In genomic region chr10:5945561-5946418, GRCh38 we compare ENCODE assay signal across 1 cellular context.
TF ChIP-seq lines count a peak whose summit lies in the region.

No MANE protein-coding gene starts in this region.

TF ChIP-seq in HepG2, 621 proteins besides CTCF, POLR2A, EP300 and RAD21:
- TF ChIP-seq CEBPG (CRISPR knock-in tag; IDR thresholded peaks at IDR 0.05): peak; percentile 64
- TF ChIP-seq SNAPC2 (CRISPR knock-in tag; IDR thresholded peaks at IDR 0.05): no peak
- TF ChIP-seq ZNF430 (CRISPR knock-in tag; IDR thresholded peaks at IDR 0.05): no peak
- TF ChIP-seq ZFX (CRISPR knock-in tag; IDR thresholded peaks at IDR 0.05; ENCODE audit: low read depth): no peak
- TF ChIP-seq HCFC1 (IDR thresholded peaks at IDR 0.05; ENCODE audit: low read depth, low read length): no peak
- no peak for TF ChIP-seq EEA1 (CRISPR knock-in tag; IDR thresholded peaks at IDR 0.05; ENCODE audit: borderline replicate concordance)
- TF ChIP-seq, protein P1, sequence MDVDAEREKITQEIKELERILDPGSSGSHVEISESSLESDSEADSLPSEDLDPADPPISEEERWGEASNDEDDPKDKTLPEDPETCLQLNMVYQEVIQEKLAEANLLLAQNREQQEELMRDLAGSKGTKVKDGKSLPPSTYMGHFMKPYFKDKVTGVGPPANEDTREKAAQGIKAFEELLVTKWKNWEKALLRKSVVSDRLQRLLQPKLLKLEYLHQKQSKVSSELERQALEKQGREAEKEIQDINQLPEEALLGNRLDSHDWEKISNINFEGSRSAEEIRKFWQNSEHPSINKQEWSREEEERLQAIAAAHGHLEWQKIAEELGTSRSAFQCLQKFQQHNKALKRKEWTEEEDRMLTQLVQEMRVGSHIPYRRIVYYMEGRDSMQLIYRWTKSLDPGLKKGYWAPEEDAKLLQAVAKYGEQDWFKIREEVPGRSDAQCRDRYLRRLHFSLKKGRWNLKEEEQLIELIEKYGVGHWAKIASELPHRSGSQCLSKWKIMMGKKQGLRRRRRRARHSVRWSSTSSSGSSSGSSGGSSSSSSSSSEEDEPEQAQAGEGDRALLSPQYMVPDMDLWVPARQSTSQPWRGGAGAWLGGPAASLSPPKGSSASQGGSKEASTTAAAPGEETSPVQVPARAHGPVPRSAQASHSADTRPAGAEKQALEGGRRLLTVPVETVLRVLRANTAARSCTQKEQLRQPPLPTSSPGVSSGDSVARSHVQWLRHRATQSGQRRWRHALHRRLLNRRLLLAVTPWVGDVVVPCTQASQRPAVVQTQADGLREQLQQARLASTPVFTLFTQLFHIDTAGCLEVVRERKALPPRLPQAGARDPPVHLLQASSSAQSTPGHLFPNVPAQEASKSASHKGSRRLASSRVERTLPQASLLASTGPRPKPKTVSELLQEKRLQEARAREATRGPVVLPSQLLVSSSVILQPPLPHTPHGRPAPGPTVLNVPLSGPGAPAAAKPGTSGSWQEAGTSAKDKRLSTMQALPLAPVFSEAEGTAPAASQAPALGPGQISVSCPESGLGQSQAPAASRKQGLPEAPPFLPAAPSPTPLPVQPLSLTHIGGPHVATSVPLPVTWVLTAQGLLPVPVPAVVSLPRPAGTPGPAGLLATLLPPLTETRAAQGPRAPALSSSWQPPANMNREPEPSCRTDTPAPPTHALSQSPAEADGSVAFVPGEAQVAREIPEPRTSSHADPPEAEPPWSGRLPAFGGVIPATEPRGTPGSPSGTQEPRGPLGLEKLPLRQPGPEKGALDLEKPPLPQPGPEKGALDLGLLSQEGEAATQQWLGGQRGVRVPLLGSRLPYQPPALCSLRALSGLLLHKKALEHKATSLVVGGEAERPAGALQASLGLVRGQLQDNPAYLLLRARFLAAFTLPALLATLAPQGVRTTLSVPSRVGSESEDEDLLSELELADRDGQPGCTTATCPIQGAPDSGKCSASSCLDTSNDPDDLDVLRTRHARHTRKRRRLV (CRISPR knock-in tag; IDR thresholded peaks at IDR 0.05): no peak
- TF ChIP-seq CHCHD3 (CRISPR knock-in tag; IDR thresholded peaks at IDR 0.05): no peak
- TF ChIP-seq NR2F1 (CRISPR knock-in tag; IDR thresholded peaks at IDR 0.05): no peak
- peak; percentile 34 for TF ChIP-seq YY1 (IDR thresholded peaks at IDR 0.05; ENCODE audit: insufficient read depth, insufficient replicate concordance, low read depth, low read length)
- TF ChIP-seq CEBPB (IDR thresholded peaks at IDR 0.05; ENCODE audit: borderline replicate concordance, low read depth, low read length): peak; percentile 25; the same call in 1 of the 2 replicates
- TF ChIP-seq GATAD2A (CRISPR knock-in tag; IDR thresholded peaks at IDR 0.05): no peak
- TF ChIP-seq, protein P2, sequence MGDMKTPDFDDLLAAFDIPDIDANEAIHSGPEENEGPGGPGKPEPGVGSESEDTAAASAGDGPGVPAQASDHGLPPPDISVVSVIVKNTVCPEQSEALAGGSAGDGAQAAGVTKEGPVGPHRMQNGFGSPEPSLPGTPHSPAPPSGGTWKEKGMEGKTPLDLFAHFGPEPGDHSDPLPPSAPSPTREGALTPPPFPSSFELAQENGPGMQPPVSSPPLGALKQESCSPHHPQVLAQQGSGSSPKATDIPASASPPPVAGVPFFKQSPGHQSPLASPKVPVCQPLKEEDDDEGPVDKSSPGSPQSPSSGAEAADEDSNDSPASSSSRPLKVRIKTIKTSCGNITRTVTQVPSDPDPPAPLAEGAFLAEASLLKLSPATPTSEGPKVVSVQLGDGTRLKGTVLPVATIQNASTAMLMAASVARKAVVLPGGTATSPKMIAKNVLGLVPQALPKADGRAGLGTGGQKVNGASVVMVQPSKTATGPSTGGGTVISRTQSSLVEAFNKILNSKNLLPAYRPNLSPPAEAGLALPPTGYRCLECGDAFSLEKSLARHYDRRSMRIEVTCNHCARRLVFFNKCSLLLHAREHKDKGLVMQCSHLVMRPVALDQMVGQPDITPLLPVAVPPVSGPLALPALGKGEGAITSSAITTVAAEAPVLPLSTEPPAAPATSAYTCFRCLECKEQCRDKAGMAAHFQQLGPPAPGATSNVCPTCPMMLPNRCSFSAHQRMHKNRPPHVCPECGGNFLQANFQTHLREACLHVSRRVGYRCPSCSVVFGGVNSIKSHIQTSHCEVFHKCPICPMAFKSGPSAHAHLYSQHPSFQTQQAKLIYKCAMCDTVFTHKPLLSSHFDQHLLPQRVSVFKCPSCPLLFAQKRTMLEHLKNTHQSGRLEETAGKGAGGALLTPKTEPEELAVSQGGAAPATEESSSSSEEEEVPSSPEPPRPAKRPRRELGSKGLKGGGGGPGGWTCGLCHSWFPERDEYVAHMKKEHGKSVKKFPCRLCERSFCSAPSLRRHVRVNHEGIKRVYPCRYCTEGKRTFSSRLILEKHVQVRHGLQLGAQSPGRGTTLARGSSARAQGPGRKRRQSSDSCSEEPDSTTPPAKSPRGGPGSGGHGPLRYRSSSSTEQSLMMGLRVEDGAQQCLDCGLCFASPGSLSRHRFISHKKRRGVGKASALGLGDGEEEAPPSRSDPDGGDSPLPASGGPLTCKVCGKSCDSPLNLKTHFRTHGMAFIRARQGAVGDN (CRISPR knock-in tag; IDR thresholded peaks at IDR 0.05): peak; percentile 65
- 0 out of 2 replicates have a peak, but pooled peaks have one; percentile 10 for TF ChIP-seq GABPA (IDR thresholded peaks at IDR 0.05; ENCODE audit: low read depth, low read length)
- peak; percentile 61 for TF ChIP-seq GABPA (CRISPR knock-in tag; IDR thresholded peaks at IDR 0.05; ENCODE audit: low read depth)
- TF ChIP-seq HMGA1 (CRISPR knock-in tag; conservative IDR thresholded peaks at IDR 0.05): no peak
- no peak for TF ChIP-seq ZNF44 (CRISPR knock-in tag; IDR thresholded peaks at IDR 0.05)
- TF ChIP-seq LCORL (IDR thresholded peaks at IDR 0.05): no peak
- TF ChIP-seq LCORL (CRISPR knock-in tag; IDR thresholded peaks at IDR 0.05): 0 out of 2 replicates have a peak, but pooled peaks have one; percentile 39
- TF ChIP-seq ZC3H4 (CRISPR knock-in tag; IDR thresholded peaks at IDR 0.05; ENCODE audit: borderline replicate concordance): no peak
- TF ChIP-seq TAF1 (CRISPR knock-in tag; IDR thresholded peaks at IDR 0.05): no peak
- TF ChIP-seq ZFP62 (CRISPR knock-in tag; IDR thresholded peaks at IDR 0.05): no peak
- peak in 1 of 2 experiments; percentile 12; a peak in 1 of 4 replicates for TF ChIP-seq ATF4 (CRISPR knock-in tag; IDR thresholded peaks at IDR 0.05)
- no peak for TF ChIP-seq HBP1 (CRISPR knock-in tag; IDR thresholded peaks at IDR 0.05; ENCODE audit: low read depth)
- TF ChIP-seq SRSF1 (optimal IDR thresholded peaks at IDR 0.05; ENCODE audit: low read depth, low read length): no peak
- TF ChIP-seq ZNF777 (CRISPR knock-in tag; IDR thresholded peaks at IDR 0.05): 0 out of 2 replicates have a peak, but pooled peaks have one; percentile 28
- no peak for TF ChIP-seq POLR2AphosphoS5 (IDR thresholded peaks at IDR 0.05; ENCODE audit: low read depth, low read length)
- TF ChIP-seq GABPB1 (CRISPR knock-in tag; IDR thresholded peaks at IDR 0.05): peak; percentile 62
- 0 out of 2 replicates have a peak, but pooled peaks have one; percentile 21 for TF ChIP-seq ZC3H13 (CRISPR knock-in tag; IDR thresholded peaks at IDR 0.05)
TF ChIP-seq in HepG2: peak in this region for 10.
